In genomic region chr6:96811670-96812069, GRCh38 we compare ENCODE assay signal across 20 cellular contexts.
"Had no signal": no experiment of that assay in that cellular context is flagged by ENCODE, and none has a peak within 500 bp of the region (broad histone marks: within the 10 kb centered on the region; RNA-seq: fewer than 3 reads in every experiment).

No MANE protein-coding gene starts in this region.

- H3K27me3 ChIP-seq: colonic mucosa, MG63 had no signal

- H3K36me3 ChIP-seq: colonic mucosa, MG63 had no signal

- ATAC-seq: activated CD4-positive, alpha-beta T cell treated with anti-CD3 and anti-CD28 coated beads for 36 hours; activated T-helper 17 cell treated with anti-CD3 and anti-CD28 coated beads, Interleukin-2, amount 50 U/mL, for 72 hours; T-helper 17 cell had no signal

- DNase-seq: activated CD4-positive, alpha-beta memory T cell treated with anti-CD3 and anti-CD28 coated beads, Interleukin-2, amount 10 ng/mL, durations not matched to agents 7 days and 5 days; activated CD4-positive, alpha-beta T cell treated with anti-CD3 and anti-CD28 coated beads for 36 hours; activated CD4-positive, alpha-beta T cell treated with anti-CD3 and anti-CD28 coated beads, Interleukin-2, amount 50 U/mL, for 1 hour; activated CD4-positive, CD25-positive, alpha-beta regulatory T cell; activated gamma-delta T cell; activated naive CD4-positive, alpha-beta T cell treated with anti-CD3 and anti-CD28 coated beads for 36 hours; activated T-cell treated with anti-CD3 and anti-CD28 coated beads for 4 hours; activated T-cell treated with anti-CD3 and anti-CD28 coated beads, Interleukin-2, amount 50 U/mL, for 48 hours; colonic mucosa; MG63; NCI-H1105 treated with DMSO at 0.1 percent for 48 hours; NCI-H146; NCI-H187 treated with DMSO at 0.1 percent for 48 hours; NCI-H2081 treated with DMSO at 0.1 percent for 48 hours; NCI-H446; NCI-H524; SIG-M5; T-helper 17 cell; T-helper 9 cell had no signal

- H3K9me3 ChIP-seq: colonic mucosa, MG63 had no signal

- H3K4me3 ChIP-seq: colonic mucosa, MG63 had no signal

- H3K27ac ChIP-seq: colonic mucosa had no signal

- H3K4me1 ChIP-seq: colonic mucosa had no signal
